9 cellular contexts compared by ENCODE assay signal in genomic region chr16:12546918-12547607, GRCh38.
DNase-seq lines count a peak whose midpoint lies in the region; ATAC-seq, FAIRE-seq and TF ChIP-seq lines count a peak whose summit lies in the region.
"Had no signal": no experiment of that assay in that cellular context is flagged by ENCODE, and none has a peak within 500 bp of the region (broad histone marks: within the 10 kb centered on the region; RNA-seq: fewer than 3 reads in every experiment).

No MANE protein-coding gene starts in this region.

- no peak overlapping the region for H3K4me2 ChIP-seq in MM.1S (ENCODE audit: low read depth, low read length)

- TF ChIP-seq POLR2A in GM12891 (IDR thresholded peaks at IDR 0.05; ENCODE audit: low read depth, low read length): no peak

- H3K27ac Mint-ChIP-seq in activated CD4-positive, alpha-beta memory T cell treated with anti-CD3 and anti-CD28 coated beads for 36 hours: peak overlapping the region; percentile 71
- H3K27ac Mint-ChIP-seq in nephron progenitor cell: no peak overlapping the region

- H3K9me3 ChIP-seq in MM.1S (replicated peaks; ENCODE audit: insufficient read depth, low read length) (no peaks in the 10 kb centered on the region), ascending aorta (no peaks in the 10 kb centered on the region)

- H3K36me3 ChIP-seq in MM.1S (replicated peaks; ENCODE audit: insufficient read depth, low read length) (no peaks in the 10 kb centered on the region), ascending aorta (no peaks in the 10 kb centered on the region)

- H3K4me3 Mint-ChIP-seq in activated CD4-positive, alpha-beta memory T cell treated with anti-CD3 and anti-CD28 coated beads for 36 hours: peak overlapping the region; percentile 47
- H3K4me3 Mint-ChIP-seq in nephron progenitor cell: no peak overlapping the region

- ATAC-seq in GM19438 (IDR thresholded peaks at IDR 0.05; ENCODE audit: low read depth, unreplicated experiment) (peak; percentile 75), HG03108 (IDR thresholded peaks at IDR 0.05; ENCODE audit: unreplicated experiment) (peak; percentile 65)

- H3K4me1 Mint-ChIP-seq in activated CD4-positive, alpha-beta memory T cell treated with anti-CD3 and anti-CD28 coated beads for 36 hours (ENCODE audit: low read depth): peaks cover 53% of the 10 kb centered on the region
- H3K4me1 Mint-ChIP-seq in nephron progenitor cell: peaks cover 4% of the 10 kb centered on the region

- TF ChIP-seq CTCF in MM.1S (IDR thresholded peaks at IDR 0.05; ENCODE audit: low read length) (no peak), ascending aorta (IDR thresholded peaks at IDR 0.05) (no peak), nephron progenitor cell (IDR thresholded peaks at IDR 0.05) (no peak)

- no peaks in the 10 kb centered on the region for H3F3A ChIP-seq in MM.1S (ENCODE audit: insufficient read depth, low read length)

- no peaks in the 10 kb centered on the region for H4K20me1 ChIP-seq in MM.1S (ENCODE audit: insufficient read depth, low read length)

- H3K27me3 ChIP-seq in MM.1S (replicated peaks; ENCODE audit: insufficient read depth, low read length) (no peaks in the 10 kb centered on the region), ascending aorta (no peaks in the 10 kb centered on the region)

- H3K9ac ChIP-seq in MM.1S (ENCODE audit: low read length): no peak overlapping the region

- H3K4me1 ChIP-seq in MM.1S (ENCODE audit: low read length) (0 out of 2 replicates have a peak, but pooled peaks cover 3% of the 10 kb centered on the region), ascending aorta (no peaks in the 10 kb centered on the region)

- H3K4me3 ChIP-seq in MM.1S (ENCODE audit: low read length) (no peak overlapping the region), ascending aorta (no peak overlapping the region)

- no peaks in the 10 kb centered on the region for H3K9me3 Mint-ChIP-seq in activated CD4-positive, alpha-beta memory T cell treated with anti-CD3 and anti-CD28 coated beads for 36 hours
- no peaks in the 10 kb centered on the region for H3K9me3 Mint-ChIP-seq in nephron progenitor cell

- no peak overlapping the region for H2AFZ ChIP-seq in MM.1S (ENCODE audit: low read length)

- intact Hi-C loops in activated CD4-positive, alpha-beta memory T cell treated with anti-CD3 and anti-CD28 coated beads for 36 hours (cut with micrococcal nuclease): no loop called here
- intact Hi-C loops in ascending aorta (cut with DNase I): no loop called here

- DNase-seq in GM12891 (ENCODE audit: insufficient read length, low spot score): no peak
- DNase-seq in activated CD4-positive, alpha-beta memory T cell treated with anti-CD3 and anti-CD28 coated beads for 36 hours: peak; percentile 15
- DNase-seq in MM.1S: no peak
- DNase-seq in islet precursor cell: no peak
- no peak for DNase-seq in ascending aorta (ENCODE audit: low spot score in 2 of 2)
- no peak for DNase-seq in nephron progenitor cell

- H3K27ac ChIP-seq in MM.1S (ENCODE audit: low read length) (no peak overlapping the region), ascending aorta (no peak overlapping the region)

- peak; percentile 87 for FAIRE-seq in GM12891 (lab: Jason Lieb, UNC)
- FAIRE-seq: astrocyte had no signal

- no peaks in the 10 kb centered on the region for H3K9me2 ChIP-seq in MM.1S (replicated peaks; ENCODE audit: insufficient read depth, low read length)

- POLR2A ChIA-PET in activated CD4-positive, alpha-beta memory T cell treated with anti-CD3 and anti-CD28 coated beads for 36 hours (lab: Charles Lee): interaction anchor here (2.6 kb wide), 1 partner anchor 11 kb away, joined by 19 read pairs; no protein-coding TSS in a partner anchor

- CTCF ChIA-PET in activated CD4-positive, alpha-beta memory T cell treated with anti-CD3 and anti-CD28 coated beads for 36 hours (lab: Charles Lee): interaction anchor here (0.6 to 0.8 kb wide), 2 partner anchors 93 to 119 kb away, joined by 3 to 4 read pairs; no protein-coding TSS in a partner anchor

- H3K27me3 Mint-ChIP-seq in activated CD4-positive, alpha-beta memory T cell treated with anti-CD3 and anti-CD28 coated beads for 36 hours: no peaks in the 10 kb centered on the region
- H3K27me3 Mint-ChIP-seq in nephron progenitor cell (ENCODE audit: low read depth, poor library complexity): peaks cover 11% of the 10 kb centered on the region

- peaks cover 5% of the 10 kb centered on the region for H3K36me3 Mint-ChIP-seq in activated CD4-positive, alpha-beta memory T cell treated with anti-CD3 and anti-CD28 coated beads for 36 hours
- no peaks in the 10 kb centered on the region for H3K36me3 Mint-ChIP-seq in nephron progenitor cell (ENCODE audit: low read depth)

- H3K79me2 ChIP-seq in MM.1S (ENCODE audit: low read length): no peaks in the 10 kb centered on the region

TF ChIP-seq in GM12891, 5 proteins besides CTCF, POLR2A, EP300 and RAD21:
- TF ChIP-seq POU2F2 (IDR thresholded peaks at IDR 0.05; ENCODE audit: low read depth, low read length) (peak; percentile 73; the same call in 1 of the 2 replicates), PAX5 (IDR thresholded peaks at IDR 0.05; ENCODE audit: insufficient read depth, low read length, severe bottlenecking) (no peak), POLR2AphosphoS5 (IDR thresholded peaks at IDR 0.05; ENCODE audit: low read depth, low read length) (peak; percentile 45), TAF1 (IDR thresholded peaks at IDR 0.05; ENCODE audit: low read depth, low read length) (no peak), SPI1 (IDR thresholded peaks at IDR 0.05; ENCODE audit: low read depth, low read length) (peak; percentile 100)
